In genomic region chr2:27953077-27953476, GRCh38 we compare ENCODE assay signal across 19 cellular contexts.
DNase-seq lines count a peak whose midpoint lies in the region; ATAC-seq and TF ChIP-seq lines count a peak whose summit lies in the region.
"Had no signal": no experiment of that assay in that cellular context is flagged by ENCODE, and none has a peak within 500 bp of the region (broad histone marks: within the 10 kb centered on the region; RNA-seq: fewer than 3 reads in every experiment).

No MANE protein-coding gene starts in this region.

- DNase-seq in DND-41 (no peak), RWPE2 (ENCODE audit: low spot score) (no peak), inferior parietal cortex (ENCODE audit: extremely low spot score) (no peak), cardiac septum (ENCODE audit: low spot score) (no peak)
- DNase-seq: CD4-positive, CD25-positive, alpha-beta regulatory T cell; DMS53; MG63; NCI-H1930; NCI-H2171; NCI-H446 treated with DMSO at 0.1 percent for 48 hours; NCI-H748 treated with DMSO at 0.1 percent for 48 hours; Right ventricle myocardium superior had no signal

- H3K27me3 ChIP-seq in BLaER1: no peaks in the 10 kb centered on the region
- no peaks in the 10 kb centered on the region for H3K27me3 ChIP-seq in DND-41 (ENCODE audit: insufficient read depth, low read length, poor library complexity)
- no peaks in the 10 kb centered on the region for H3K27me3 ChIP-seq in RWPE2 (ENCODE audit: insufficient read depth, poor library complexity, severe bottlenecking)
- H3K27me3 ChIP-seq in neutrophil: no peaks in the 10 kb centered on the region
- H3K27me3 ChIP-seq: MG63 had no signal

- peaks cover 60% of the 10 kb centered on the region for H3K4me1 ChIP-seq in BLaER1
- H3K4me1 ChIP-seq in DND-41 (ENCODE audit: insufficient read depth, low read length): peaks cover 70% of the 10 kb centered on the region
- H3K4me1 ChIP-seq in RWPE2 (ENCODE audit: insufficient read depth, poor library complexity, severe bottlenecking): peaks cover 45% of the 10 kb centered on the region
- peaks cover 44 to 45% of the 10 kb centered on the region in 2 experiments for H3K4me1 ChIP-seq in neutrophil (ENCODE audit: control insufficient read depth in 1 of 2, insufficient read depth in 1 of 2, low read depth in 1 of 2, low read length in 1 of 2)

- H3K9me3 ChIP-seq in BLaER1: peaks cover 20% of the 10 kb centered on the region
- H3K9me3 ChIP-seq in DND-41 (ENCODE audit: insufficient read depth, low read length, severe bottlenecking): peaks cover 3% of the 10 kb centered on the region
- H3K9me3 ChIP-seq in RWPE2 (ENCODE audit: severe bottlenecking): peaks cover 5% of the 10 kb centered on the region
- no peaks in the 10 kb centered on the region for H3K9me3 ChIP-seq in neutrophil

- H3K27ac ChIP-seq in BLaER1 (peak overlapping the region; percentile 82), DND-41 (ENCODE audit: low read length) (peak overlapping the region; percentile 91), RWPE2 (ENCODE audit: poor library complexity, severe bottlenecking) (peak overlapping the region; percentile 99), neutrophil (peak overlapping the region; percentile 31)

- ATAC-seq in DND-41 (ENCODE audit: insufficient read depth, low read depth) (no peak), RWPE2 (ENCODE audit: low read depth) (no peak), GM18873 (IDR thresholded peaks at IDR 0.05; ENCODE audit: low FRiP score, unreplicated experiment) (no peak), GM19452 (IDR thresholded peaks at IDR 0.05; ENCODE audit: unreplicated experiment) (no peak)
- ATAC-seq: GM12878, GM23338, K562 had no signal

- peaks cover 50% of the 10 kb centered on the region for H3K79me2 ChIP-seq in DND-41 (ENCODE audit: insufficient read depth, low read length)

- H3K4me2 ChIP-seq in BLaER1: no peak overlapping the region
- H3K4me2 ChIP-seq in DND-41 (ENCODE audit: insufficient read depth, low read length): no peak overlapping the region
- H3K4me2 ChIP-seq: GM23338 had no signal

- intact Hi-C loops in cardiac septum (cut with DNase I): loop anchor here (5.0 kb wide), 2 partner anchors 61 to 191 kb away; partner anchors contain the start of genes BABAM2 and RBKS

- no peak overlapping the region for H3K9ac ChIP-seq in BLaER1
- no peak overlapping the region; the same call in 1 of the 2 replicates for H3K9ac ChIP-seq in DND-41 (ENCODE audit: low read depth, low read length)

- no peaks in the 10 kb centered on the region for H4K20me1 ChIP-seq in BLaER1
- no peaks in the 10 kb centered on the region for H4K20me1 ChIP-seq in DND-41 (ENCODE audit: insufficient read depth, low read length)

- H3K36me3 ChIP-seq in BLaER1 (no peaks in the 10 kb centered on the region; the same call in 1 of the 2 replicates), DND-41 (ENCODE audit: insufficient read depth, low read length) (no peaks in the 10 kb centered on the region), RWPE2 (ENCODE audit: low read depth) (no peaks in the 10 kb centered on the region), neutrophil (no peaks in the 10 kb centered on the region)

- TF ChIP-seq CTCF in DND-41 (IDR thresholded peaks at IDR 0.05; ENCODE audit: borderline replicate concordance, extremely low read depth, low read length, poor library complexity, severe bottlenecking) (no peak), RWPE2 (IDR thresholded peaks at IDR 0.05; ENCODE audit: poor library complexity, severe bottlenecking) (no peak), neutrophil (IDR thresholded peaks at IDR 0.05) (no peak)

- no peak overlapping the region for H2AFZ ChIP-seq in DND-41 (ENCODE audit: low read depth, low read length)
- H2AFZ ChIP-seq: GM23338 had no signal

- H3K4me3 ChIP-seq in BLaER1: no peak overlapping the region
- H3K4me3 ChIP-seq in DND-41 (ENCODE audit: low read depth in 1 of 2, low read length in 2 of 2): no peak overlapping the region
- H3K4me3 ChIP-seq in RWPE2 (ENCODE audit: severe bottlenecking): no peak overlapping the region
- no peak overlapping the region for H3K4me3 ChIP-seq in neutrophil (ENCODE audit: low read depth in 1 of 2, low read length in 1 of 2)
- H3K4me3 ChIP-seq: GM12878, GM23338, K562, MG63 had no signal

Comparison
In these comparisons a context has a peak if more than half of its experiments do, and no peak if none do; other contexts are left out.
1. H3K27ac ChIP-seq: peak in every context shown above with its lines; median percentile 99 in RWPE2; 91 in DND-41; 82 in BLaER1; 31 in neutrophil.